Comparison of ENCODE assay signal across 1 cellular context in genomic region chr17:82320956-82321927, GRCh38.
TF ChIP-seq lines count a peak whose summit lies in the region.

No MANE protein-coding gene starts in this region.

TF ChIP-seq in GM12878, 131 proteins besides CTCF, POLR2A, EP300 and RAD21:
- TF ChIP-seq USF1 (IDR thresholded peaks at IDR 0.05; ENCODE audit: borderline replicate concordance, extremely low read length, insufficient read depth, low read depth, low read length) (no peak), YY1 (IDR thresholded peaks at IDR 0.05; ENCODE audit: low read depth, low read length) (peak; percentile 56; the same call in 1 of the 2 replicates), BACH1 (IDR thresholded peaks at IDR 0.05; ENCODE audit: borderline replicate concordance) (peak; percentile 55; the same call in 1 of the 2 replicates), HSF1 (IDR thresholded peaks at IDR 0.05; ENCODE audit: low read depth, low read length) (no peak), ZNF24 (IDR thresholded peaks at IDR 0.05) (0 out of 2 replicates have a peak, but pooled peaks have one; percentile 24), GATAD2B (conservative IDR thresholded peaks at IDR 0.05; ENCODE audit: low read depth) (peak; percentile 92; the same call in 1 of the 2 replicates), MEF2B (IDR thresholded peaks at IDR 0.05; ENCODE audit: partially characterized antibody, poor library complexity, severe bottlenecking) (peak; percentile 42), ZNF687 (IDR thresholded peaks at IDR 0.05) (peak; percentile 50; the same call in 1 of the 2 replicates), PAX8 (IDR thresholded peaks at IDR 0.05) (no peak), RB1 (IDR thresholded peaks at IDR 0.05; ENCODE audit: borderline replicate concordance) (peak; percentile 72; the same call in 1 of the 2 replicates), HCFC1 (IDR thresholded peaks at IDR 0.05; ENCODE audit: low read length) (no peak), BHLHE40 (IDR thresholded peaks at IDR 0.05; ENCODE audit: borderline replicate concordance in 1 of 2, low read depth in 2 of 2, low read length in 1 of 2) (peak in 1 of 2 experiments; percentile 68; a peak in 2 of 4 replicates), TCF7 (IDR thresholded peaks at IDR 0.05; ENCODE audit: borderline replicate concordance) (peak; percentile 56; the same call in 1 of the 2 replicates), RELA (IDR thresholded peaks at IDR 0.05; ENCODE audit: borderline replicate concordance, partially characterized antibody) (peak; percentile 59), MLLT1 (IDR thresholded peaks at IDR 0.05) (no peak), LARP7 (IDR thresholded peaks at IDR 0.05) (peak; percentile 78), SKIL (IDR thresholded peaks at IDR 0.05; ENCODE audit: low read depth, poor library complexity, severe bottlenecking) (no peak), ZSCAN29 (IDR thresholded peaks at IDR 0.05) (peak; percentile 69; the same call in 1 of the 2 replicates), PML (IDR thresholded peaks at IDR 0.05; ENCODE audit: low read length) (no peak), NKRF (conservative IDR thresholded peaks at IDR 0.05) (0 out of 2 replicates have a peak, but pooled peaks have one; percentile 45), DPF2 (IDR thresholded peaks at IDR 0.05) (peak; percentile 79), NR2F1 (conservative IDR thresholded peaks at IDR 0.05) (peak; percentile 85), RFX5 (IDR thresholded peaks at IDR 0.05; ENCODE audit: low read depth, low read length) (no peak), POLR2AphosphoS5 (IDR thresholded peaks at IDR 0.05; ENCODE audit: low read length) (no peak), SIN3A (IDR thresholded peaks at IDR 0.05; ENCODE audit: low read depth, low read length) (peak; percentile 42; the same call in 1 of the 2 replicates), ATF3 (IDR thresholded peaks at IDR 0.05; ENCODE audit: borderline replicate concordance, extremely low read depth, low read depth, low read length) (no peak), CREM (IDR thresholded peaks at IDR 0.05; ENCODE audit: low read depth) (no peak), TBL1XR1 (IDR thresholded peaks at IDR 0.05; ENCODE audit: low read depth, low read length) (no peak), SMARCA5 (IDR thresholded peaks at IDR 0.05) (peak; percentile 88; the same call in 1 of the 2 replicates), SMC3 (IDR thresholded peaks at IDR 0.05; ENCODE audit: borderline replicate concordance, low read length) (peak; percentile 77), IRF4 (IDR thresholded peaks at IDR 0.05; ENCODE audit: low read depth, low read length) (no peak), IKZF1 (conservative IDR thresholded peaks at IDR 0.05) (peak; percentile 63), ZNF217 (IDR thresholded peaks at IDR 0.05) (peak; percentile 30; the same call in 1 of the 2 replicates)
